2 cellular contexts compared by ENCODE assay signal in the genomic region with DNA sequence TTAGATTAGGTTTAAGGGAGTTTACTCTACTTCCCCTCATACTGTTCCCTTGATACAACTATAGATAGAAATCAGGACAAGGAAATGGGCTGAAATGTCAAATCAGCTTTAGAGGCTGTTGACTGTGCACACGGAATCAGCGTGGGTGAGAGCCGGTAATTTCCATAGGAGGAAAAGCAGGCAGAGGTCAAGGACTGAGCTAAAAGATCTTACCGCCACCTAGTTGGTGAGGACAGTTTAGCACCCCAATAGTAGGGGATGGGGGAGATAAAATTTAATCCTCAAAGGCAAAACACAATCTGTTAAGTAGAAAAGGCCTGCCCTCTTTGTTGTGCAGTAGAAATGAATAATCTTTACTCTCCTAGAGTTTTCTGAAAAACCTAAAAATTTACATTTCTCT.
TF ChIP-seq lines count a peak whose summit lies in the region.

No MANE protein-coding gene starts in this region.

TF ChIP-seq in GM23338, 12 proteins besides CTCF, POLR2A, EP300 and RAD21 (continued from another document and continues in another):
- TF ChIP-seq, protein P1, sequence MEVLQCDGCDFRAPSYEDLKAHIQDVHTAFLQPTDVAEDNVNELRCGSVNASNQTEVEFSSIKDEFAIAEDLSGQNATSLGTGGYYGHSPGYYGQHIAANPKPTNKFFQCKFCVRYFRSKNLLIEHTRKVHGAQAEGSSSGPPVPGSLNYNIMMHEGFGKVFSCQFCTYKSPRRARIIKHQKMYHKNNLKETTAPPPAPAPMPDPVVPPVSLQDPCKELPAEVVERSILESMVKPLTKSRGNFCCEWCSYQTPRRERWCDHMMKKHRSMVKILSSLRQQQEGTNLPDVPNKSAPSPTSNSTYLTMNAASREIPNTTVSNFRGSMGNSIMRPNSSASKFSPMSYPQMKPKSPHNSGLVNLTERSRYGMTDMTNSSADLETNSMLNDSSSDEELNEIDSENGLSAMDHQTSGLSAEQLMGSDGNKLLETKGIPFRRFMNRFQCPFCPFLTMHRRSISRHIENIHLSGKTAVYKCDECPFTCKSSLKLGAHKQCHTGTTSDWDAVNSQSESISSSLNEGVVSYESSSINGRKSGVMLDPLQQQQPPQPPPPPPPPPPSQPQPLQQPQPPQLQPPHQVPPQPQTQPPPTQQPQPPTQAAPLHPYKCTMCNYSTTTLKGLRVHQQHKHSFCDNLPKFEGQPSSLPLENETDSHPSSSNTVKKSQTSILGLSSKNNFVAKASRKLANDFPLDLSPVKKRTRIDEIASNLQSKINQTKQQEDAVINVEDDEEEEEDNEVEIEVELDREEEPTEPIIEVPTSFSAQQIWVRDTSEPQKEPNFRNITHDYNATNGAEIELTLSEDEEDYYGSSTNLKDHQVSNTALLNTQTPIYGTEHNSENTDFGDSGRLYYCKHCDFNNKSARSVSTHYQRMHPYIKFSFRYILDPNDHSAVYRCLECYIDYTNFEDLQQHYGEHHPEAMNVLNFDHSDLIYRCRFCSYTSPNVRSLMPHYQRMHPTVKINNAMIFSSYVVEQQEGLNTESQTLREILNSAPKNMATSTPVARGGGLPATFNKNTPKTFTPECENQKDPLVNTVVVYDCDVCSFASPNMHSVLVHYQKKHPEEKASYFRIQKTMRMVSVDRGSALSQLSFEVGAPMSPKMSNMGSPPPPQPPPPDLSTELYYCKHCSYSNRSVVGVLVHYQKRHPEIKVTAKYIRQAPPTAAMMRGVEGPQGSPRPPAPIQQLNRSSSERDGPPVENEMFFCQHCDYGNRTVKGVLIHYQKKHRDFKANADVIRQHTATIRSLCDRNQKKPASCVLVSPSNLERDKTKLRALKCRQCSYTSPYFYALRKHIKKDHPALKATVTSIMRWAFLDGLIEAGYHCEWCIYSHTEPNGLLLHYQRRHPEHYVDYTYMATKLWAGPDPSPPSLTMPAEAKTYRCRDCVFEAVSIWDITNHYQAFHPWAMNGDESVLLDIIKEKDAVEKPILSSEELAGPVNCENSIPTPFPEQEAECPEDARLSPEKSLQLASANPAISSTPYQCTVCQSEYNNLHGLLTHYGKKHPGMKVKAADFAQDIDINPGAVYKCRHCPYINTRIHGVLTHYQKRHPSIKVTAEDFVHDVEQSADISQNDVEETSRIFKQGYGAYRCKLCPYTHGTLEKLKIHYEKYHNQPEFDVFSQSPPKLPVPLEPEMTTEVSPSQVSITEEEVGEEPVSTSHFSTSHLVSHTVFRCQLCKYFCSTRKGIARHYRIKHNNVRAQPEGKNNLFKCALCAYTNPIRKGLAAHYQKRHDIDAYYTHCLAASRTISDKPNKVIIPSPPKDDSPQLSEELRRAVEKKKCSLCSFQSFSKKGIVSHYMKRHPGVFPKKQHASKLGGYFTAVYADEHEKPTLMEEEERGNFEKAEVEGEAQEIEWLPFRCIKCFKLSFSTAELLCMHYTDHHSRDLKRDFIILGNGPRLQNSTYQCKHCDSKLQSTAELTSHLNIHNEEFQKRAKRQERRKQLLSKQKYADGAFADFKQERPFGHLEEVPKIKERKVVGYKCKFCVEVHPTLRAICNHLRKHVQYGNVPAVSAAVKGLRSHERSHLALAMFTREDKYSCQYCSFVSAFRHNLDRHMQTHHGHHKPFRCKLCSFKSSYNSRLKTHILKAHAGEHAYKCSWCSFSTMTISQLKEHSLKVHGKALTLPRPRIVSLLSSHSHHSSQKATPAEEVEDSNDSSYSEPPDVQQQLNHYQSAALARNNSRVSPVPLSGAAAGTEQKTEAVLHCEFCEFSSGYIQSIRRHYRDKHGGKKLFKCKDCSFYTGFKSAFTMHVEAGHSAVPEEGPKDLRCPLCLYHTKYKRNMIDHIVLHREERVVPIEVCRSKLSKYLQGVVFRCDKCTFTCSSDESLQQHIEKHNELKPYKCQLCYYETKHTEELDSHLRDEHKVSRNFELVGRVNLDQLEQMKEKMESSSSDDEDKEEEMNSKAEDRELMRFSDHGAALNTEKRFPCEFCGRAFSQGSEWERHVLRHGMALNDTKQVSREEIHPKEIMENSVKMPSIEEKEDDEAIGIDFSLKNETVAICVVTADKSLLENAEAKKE (CRISPR knock-in tag; IDR thresholded peaks at IDR 0.05) = no peak
- TF ChIP-seq EZH2 (IDR thresholded peaks at IDR 0.05; ENCODE audit: low read depth, unreplicated experiment) = no peak
- TF ChIP-seq ZNF331 (CRISPR knock-in tag; IDR thresholded peaks at IDR 0.05; ENCODE audit: low read depth) = no peak
- TF ChIP-seq ZNF114 (CRISPR knock-in tag; IDR thresholded peaks at IDR 0.05) = no peak
- TF ChIP-seq JUNB (IDR thresholded peaks at IDR 0.05; ENCODE audit: unreplicated experiment) = no peak
- TF ChIP-seq POLR2AphosphoS5 (IDR thresholded peaks at IDR 0.05; ENCODE audit: low read depth) = no peak
- TF ChIP-seq, protein P2, sequence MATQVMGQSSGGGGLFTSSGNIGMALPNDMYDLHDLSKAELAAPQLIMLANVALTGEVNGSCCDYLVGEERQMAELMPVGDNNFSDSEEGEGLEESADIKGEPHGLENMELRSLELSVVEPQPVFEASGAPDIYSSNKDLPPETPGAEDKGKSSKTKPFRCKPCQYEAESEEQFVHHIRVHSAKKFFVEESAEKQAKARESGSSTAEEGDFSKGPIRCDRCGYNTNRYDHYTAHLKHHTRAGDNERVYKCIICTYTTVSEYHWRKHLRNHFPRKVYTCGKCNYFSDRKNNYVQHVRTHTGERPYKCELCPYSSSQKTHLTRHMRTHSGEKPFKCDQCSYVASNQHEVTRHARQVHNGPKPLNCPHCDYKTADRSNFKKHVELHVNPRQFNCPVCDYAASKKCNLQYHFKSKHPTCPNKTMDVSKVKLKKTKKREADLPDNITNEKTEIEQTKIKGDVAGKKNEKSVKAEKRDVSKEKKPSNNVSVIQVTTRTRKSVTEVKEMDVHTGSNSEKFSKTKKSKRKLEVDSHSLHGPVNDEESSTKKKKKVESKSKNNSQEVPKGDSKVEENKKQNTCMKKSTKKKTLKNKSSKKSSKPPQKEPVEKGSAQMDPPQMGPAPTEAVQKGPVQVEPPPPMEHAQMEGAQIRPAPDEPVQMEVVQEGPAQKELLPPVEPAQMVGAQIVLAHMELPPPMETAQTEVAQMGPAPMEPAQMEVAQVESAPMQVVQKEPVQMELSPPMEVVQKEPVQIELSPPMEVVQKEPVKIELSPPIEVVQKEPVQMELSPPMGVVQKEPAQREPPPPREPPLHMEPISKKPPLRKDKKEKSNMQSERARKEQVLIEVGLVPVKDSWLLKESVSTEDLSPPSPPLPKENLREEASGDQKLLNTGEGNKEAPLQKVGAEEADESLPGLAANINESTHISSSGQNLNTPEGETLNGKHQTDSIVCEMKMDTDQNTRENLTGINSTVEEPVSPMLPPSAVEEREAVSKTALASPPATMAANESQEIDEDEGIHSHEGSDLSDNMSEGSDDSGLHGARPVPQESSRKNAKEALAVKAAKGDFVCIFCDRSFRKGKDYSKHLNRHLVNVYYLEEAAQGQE (IDR thresholded peaks at IDR 0.05; ENCODE audit: unreplicated experiment) = no peak
- TF ChIP-seq, protein P3, sequence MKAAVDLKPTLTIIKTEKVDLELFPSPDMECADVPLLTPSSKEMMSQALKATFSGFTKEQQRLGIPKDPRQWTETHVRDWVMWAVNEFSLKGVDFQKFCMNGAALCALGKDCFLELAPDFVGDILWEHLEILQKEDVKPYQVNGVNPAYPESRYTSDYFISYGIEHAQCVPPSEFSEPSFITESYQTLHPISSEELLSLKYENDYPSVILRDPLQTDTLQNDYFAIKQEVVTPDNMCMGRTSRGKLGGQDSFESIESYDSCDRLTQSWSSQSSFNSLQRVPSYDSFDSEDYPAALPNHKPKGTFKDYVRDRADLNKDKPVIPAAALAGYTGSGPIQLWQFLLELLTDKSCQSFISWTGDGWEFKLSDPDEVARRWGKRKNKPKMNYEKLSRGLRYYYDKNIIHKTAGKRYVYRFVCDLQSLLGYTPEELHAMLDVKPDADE (IDR thresholded peaks at IDR 0.05) = no peak
- no peak for TF ChIP-seq EZH2phosphoT487 (IDR thresholded peaks at IDR 0.05; ENCODE audit: unreplicated experiment)
- TF ChIP-seq NANOG (IDR thresholded peaks at IDR 0.05; ENCODE audit: borderline replicate concordance) = no peak

TF ChIP-seq in neural cell, 6 proteins besides CTCF, POLR2A, EP300 and RAD21 (continued from another document):
- TF ChIP-seq, protein P2 (IDR thresholded peaks at IDR 0.05; ENCODE audit: borderline replicate concordance) = no peak
- TF ChIP-seq POLR2AphosphoS5 (IDR thresholded peaks at IDR 0.05) = no peak
